ENCODE assay signal across 9 cellular contexts in the genomic region with DNA sequence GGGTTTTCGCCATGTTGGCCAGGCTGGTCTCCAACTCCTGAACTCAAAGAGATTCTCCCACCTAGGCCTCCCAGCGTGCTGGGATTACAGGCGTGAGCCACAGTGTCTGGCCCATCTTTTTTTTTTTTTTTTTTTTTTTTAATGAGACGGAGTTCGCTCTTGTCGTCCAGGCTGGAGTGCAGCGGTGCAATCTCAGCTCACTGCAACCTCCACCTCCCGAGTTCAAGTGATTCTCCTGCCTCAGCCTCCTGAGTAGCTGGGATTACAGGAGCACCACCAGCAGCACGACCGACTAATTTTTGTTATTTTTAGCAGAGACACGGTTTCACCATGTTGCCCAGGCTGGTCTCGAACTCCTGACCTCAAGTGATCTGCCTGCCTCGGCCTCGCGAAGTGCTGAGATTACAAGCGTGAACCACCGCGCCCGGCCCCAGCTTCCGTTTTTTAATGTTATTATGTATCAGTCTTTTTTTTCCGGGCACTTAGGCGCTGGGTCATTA. TPM values are rescaled to one million over a fixed set of nuclear protein-coding genes. Genes with fewer than 3 reads are reported as not detected.
A peak's percentile ranks its signal among the peaks of the same experiment; 100 is the strongest.
DNase-seq lines count a peak whose midpoint lies in the region; TF ChIP-seq lines count a peak whose summit lies in the region.
"Not testable (repeated sequence)": the region's sequence is repeated elsewhere in the genome, so short reads cannot be mapped to it uniquely, and the experiment has no call there.
"Had no signal": no experiment of that assay in that cellular context is flagged by ENCODE, and none has a peak within 500 bp of the region (broad histone marks: within the 10 kb centered on the region; RNA-seq: fewer than 3 reads in every experiment).

No MANE protein-coding gene starts in this region.

- TF ChIP-seq CTCF in SU-DHL-6 (IDR thresholded peaks at IDR 0.05; ENCODE audit: insufficient read depth, low read length, poor library complexity, severe bottlenecking); adrenal gland (IDR thresholded peaks at IDR 0.05); endothelial cell (IDR thresholded peaks at IDR 0.05; ENCODE audit: unreplicated experiment); neural progenitor cell (IDR thresholded peaks at IDR 0.05): not testable (repeated sequence)

- H3K27ac ChIP-seq in BLaER1: peak overlapping the region; percentile 75
- peak overlapping the region; percentile 72; the same call in 1 of the 2 replicates for H3K27ac ChIP-seq in HUES6 (ENCODE audit: low read depth, low read length)
- not testable (repeated sequence) for H3K27ac ChIP-seq in SU-DHL-6 (ENCODE audit: low read depth, low read length); neural progenitor cell
- H3K27ac ChIP-seq in adrenal gland: peak overlapping the region; percentile 61 to 99 (median 93)
- H3K27ac ChIP-seq in subcutaneous abdominal adipose tissue (ENCODE audit: low read depth, low read length): peak overlapping the region; percentile 84

- not testable (repeated sequence) for TF ChIP-seq POLR2A in adrenal gland (IDR thresholded peaks at IDR 0.05)

- 38 to 41% (median 39%) methylated on average over 21 to 22 of the region's 22 CpGs for WGBS in adrenal gland, 4 donors

- H3K4me1 ChIP-seq in BLaER1: peaks cover 10% of the 10 kb centered on the region; the same call in 1 of the 2 replicates
- peaks cover 19% of the 10 kb centered on the region for H3K4me1 ChIP-seq in HUES6 (ENCODE audit: control insufficient read depth, insufficient read depth, low read length)
- H3K4me1 ChIP-seq in adrenal gland (replicated peaks in 1 of 2): not testable (repeated sequence)
- peaks cover 16% of the 10 kb centered on the region for H3K4me1 ChIP-seq in neural progenitor cell
- H3K4me1 ChIP-seq in subcutaneous abdominal adipose tissue (ENCODE audit: control insufficient read depth in 5 of 5, insufficient read depth in 5 of 5, low read length in 5 of 5): peaks cover 2 to 27% (median 10%) of the 10 kb centered on the region in 5 donors

- intact Hi-C loops in adrenal gland (cut with DNase I): not testable (repeated sequence)

- H3K4me3 Mint-ChIP-seq in endothelial cell (ENCODE audit: unreplicated experiment): not testable (repeated sequence)
- H3K4me3 Mint-ChIP-seq in immature natural killer cell (peak overlapping the region; percentile 79 to 86 (median 84)), neural progenitor cell (peak overlapping the region; percentile 82)

- H2AFZ ChIP-seq in SU-DHL-6 (ENCODE audit: low read depth, low read length, severe bottlenecking) (peak overlapping the region; percentile 85), neural progenitor cell (replicated peaks) (peak overlapping the region; percentile 86)

- not testable (repeated sequence) for H4K20me1 ChIP-seq in BLaER1; SU-DHL-6 (ENCODE audit: low read depth, low read length); neural progenitor cell (ENCODE audit: low read depth)

- H3K36me3 ChIP-seq in BLaER1; HUES6 (ENCODE audit: control insufficient read depth, insufficient read depth, low read length); SU-DHL-6 (ENCODE audit: low read length); adrenal gland (replicated peaks in 1 of 2); neural progenitor cell; subcutaneous abdominal adipose tissue (ENCODE audit: control insufficient read depth in 5 of 5, insufficient read depth in 5 of 5, low read length in 5 of 5): not testable (repeated sequence)

- H3K9ac ChIP-seq in BLaER1: peak overlapping the region; percentile 75
- H3K9ac ChIP-seq in HUES6 (ENCODE audit: low read length): peak overlapping the region; percentile 80
- H3K9ac ChIP-seq in SU-DHL-6 (ENCODE audit: low read length): peak overlapping the region; percentile 64
- not testable (repeated sequence) for H3K9ac ChIP-seq in neural progenitor cell
- peak overlapping the region in 4 of 5 donors; percentile 51 to 76 (median 69) for H3K9ac ChIP-seq in subcutaneous abdominal adipose tissue (ENCODE audit: low read length in 5 of 5)

- H3K79me2 ChIP-seq in SU-DHL-6 (ENCODE audit: insufficient read depth, low read length); neural progenitor cell (ENCODE audit: low read depth): not testable (repeated sequence)

- not testable (repeated sequence) for DNase-seq in adrenal gland; endothelial cell (ENCODE audit: low spot score); immature natural killer cell; neural progenitor cell (ENCODE audit: low spot score)

- H3K4me2 ChIP-seq in BLaER1 (peak overlapping the region; percentile 80), SU-DHL-6 (ENCODE audit: low read depth, low read length, poor library complexity, severe bottlenecking) (peak overlapping the region; percentile 63), neural progenitor cell (peak overlapping the region; percentile 62)

- H3K27me3 ChIP-seq in BLaER1; HUES6 (ENCODE audit: control insufficient read depth, insufficient read depth, low read length); SU-DHL-6 (ENCODE audit: low read length); adrenal gland; neural progenitor cell; subcutaneous abdominal adipose tissue (ENCODE audit: control insufficient read depth in 5 of 5, insufficient read depth in 4 of 5, low read length in 5 of 5): not testable (repeated sequence)

- H3K4me3 ChIP-seq in BLaER1 (peak overlapping the region; percentile 66), HUES6 (ENCODE audit: low read depth, low read length) (peak overlapping the region; percentile 63), SU-DHL-6 (ENCODE audit: insufficient read depth, low read length, poor library complexity, severe bottlenecking) (peak overlapping the region; percentile 73), adrenal gland (peak overlapping the region in 2 of 4 donors; percentile 81 to 82), neural progenitor cell (peak overlapping the region; percentile 53), subcutaneous abdominal adipose tissue (ENCODE audit: low read depth in 1 of 5, low read length in 5 of 5) (peak overlapping the region; percentile 65 to 68 (median 66))

- not testable (repeated sequence) for H3F3A ChIP-seq in SU-DHL-6 (ENCODE audit: insufficient read depth)
- peaks cover 26% of the 10 kb centered on the region for H3F3A ChIP-seq in neural progenitor cell (ENCODE audit: low read depth)

- H3K9me3 ChIP-seq in BLaER1; HUES6 (ENCODE audit: control insufficient read depth, insufficient read depth, low read depth, low read length); SU-DHL-6 (ENCODE audit: insufficient read depth, low read length); adrenal gland (replicated peaks in 1 of 3); neural progenitor cell (ENCODE audit: low read depth); subcutaneous abdominal adipose tissue (ENCODE audit: control insufficient read depth in 5 of 5, low read length in 5 of 5): not testable (repeated sequence)

- H3K27me3 Mint-ChIP-seq in endothelial cell (ENCODE audit: unreplicated experiment): peaks cover 12% of the 10 kb centered on the region
- peaks cover 0 to 12% (median 9%) of the 10 kb centered on the region in 3 donors for H3K27me3 Mint-ChIP-seq in immature natural killer cell (ENCODE audit: low read depth in 3 of 3)
- not testable (repeated sequence) for H3K27me3 Mint-ChIP-seq in neural progenitor cell (ENCODE audit: insufficient read depth, low read depth)

- H3K9me2 ChIP-seq in SU-DHL-6 (replicated peaks; ENCODE audit: insufficient read depth, low read length): not testable (repeated sequence)

- peaks cover 18% of the 10 kb centered on the region for H3K36me3 Mint-ChIP-seq in endothelial cell (ENCODE audit: low read depth, unreplicated experiment)
- not testable (repeated sequence) for H3K36me3 Mint-ChIP-seq in immature natural killer cell
- peaks cover 11% of the 10 kb centered on the region for H3K36me3 Mint-ChIP-seq in neural progenitor cell

- not testable (repeated sequence) for H3K9me3 Mint-ChIP-seq in endothelial cell (ENCODE audit: unreplicated experiment); immature natural killer cell
- H3K9me3 Mint-ChIP-seq in neural progenitor cell: peaks cover 12% of the 10 kb centered on the region

- H3K4me1 Mint-ChIP-seq in endothelial cell (ENCODE audit: unreplicated experiment): peaks cover 19% of the 10 kb centered on the region
- H3K4me1 Mint-ChIP-seq in immature natural killer cell: peaks cover 10 to 12% of the 10 kb centered on the region in 2 donors
- peaks cover 18% of the 10 kb centered on the region for H3K4me1 Mint-ChIP-seq in neural progenitor cell

- peak overlapping the region; percentile 42 for H3K27ac Mint-ChIP-seq in endothelial cell (ENCODE audit: unreplicated experiment)
- peak overlapping the region; percentile 71 to 92 (median 86) for H3K27ac Mint-ChIP-seq in immature natural killer cell
- H3K27ac Mint-ChIP-seq in neural progenitor cell: not testable (repeated sequence)

RNA-seq across cellular contexts. Expression of a gene that starts 17.3 kb away (rescaled TPM):
- total RNA-seq in adrenal gland: under 1 TPM in 5 of 8 donors, not detected in 3; 0.18 to 0.42 (median 0.39) TPM
- polyA plus RNA-seq in adrenal gland: 1 to 10 TPM in 1 of 3 donors, under 1 TPM in 2; 0.22 to 1.3 (median 0.40) TPM
- 86.4 TPM for total RNA-seq in endothelial cell (ENCODE audit: unreplicated experiment)
- polyA plus RNA-seq in immature natural killer cell: not detected
- 2.8 and 4.3 TPM in 2 replicates for total RNA-seq in neural progenitor cell (ENCODE audit: low replicate concordance)
- total RNA-seq: glomerular endothelial cell had no signal

RNA-seq across cellular contexts. Expression of a gene that starts 22.8 kb away (rescaled TPM):
- total RNA-seq in adrenal gland: 10 to 100 TPM; 13.3 to 34.4 (median 20.4) TPM
- 10 to 100 TPM in 1 of 3 donors, 1 to 10 TPM in 2; 4.4 to 18.3 (median 6.4) TPM for polyA plus RNA-seq in adrenal gland
- 97.4 TPM for total RNA-seq in endothelial cell (ENCODE audit: unreplicated experiment)
- 10 to 100 TPM; 12.6 to 15.7 (median 15.5) TPM for polyA plus RNA-seq in immature natural killer cell
- 20.4 and 25.0 TPM in 2 replicates for total RNA-seq in neural progenitor cell (ENCODE audit: low replicate concordance)

Comparison
In these comparisons a context has a peak if more than half of its experiments do, and no peak if none do; other contexts are left out.
1. RNA of a gene that starts 17.3 kb away (total RNA-seq): 86.4 TPM in endothelial cell (single experiment); 2.8 to 4.3 TPM in neural progenitor cell and 0.18 to 0.42 TPM in adrenal gland; every median in the first group is over 10 times any median in the second.
2. Peak in every context shown above with its lines, with median percentiles within 50 percentile points of each other: H3K4me2 ChIP-seq.